Comparison of ENCODE assay signal across 18 cellular contexts in genomic region chr4:158999166-158999682, GRCh38.
DNase-seq lines count a peak whose midpoint lies in the region; ATAC-seq and TF ChIP-seq lines count a peak whose summit lies in the region.
"Had no signal": no experiment of that assay in that cellular context is flagged by ENCODE, and none has a peak within 500 bp of the region (broad histone marks: within the 10 kb centered on the region; RNA-seq: fewer than 3 reads in every experiment).

No MANE protein-coding gene starts in this region.

- H4K20me1 ChIP-seq in mammary epithelial cell (ENCODE audit: insufficient read depth, low read length), result no peaks in the 10 kb centered on the region
- H4K20me1 ChIP-seq: BLaER1 had no signal

- dilution Hi-C loops in mammary epithelial cell (cut with HindIII; ENCODE audit: low sequenced_read_pairs), result no loop called here

- H3K4me1 Mint-ChIP-seq in MCF 10A (ENCODE audit: insufficient read depth, unreplicated experiment), result peaks cover 28% of the 10 kb centered on the region
- H3K4me1 Mint-ChIP-seq: CD4-positive, alpha-beta memory T cell had no signal

- no peaks in the 10 kb centered on the region for H3K79me2 ChIP-seq in mammary epithelial cell (ENCODE audit: insufficient read depth, low read length)

- no peaks in the 10 kb centered on the region for H3K36me3 Mint-ChIP-seq in MCF 10A (ENCODE audit: insufficient read depth, unreplicated experiment)
- H3K36me3 Mint-ChIP-seq: CD4-positive, alpha-beta memory T cell had no signal

- H3K27ac Mint-ChIP-seq in MCF 10A (ENCODE audit: low read depth, unreplicated experiment), result peak overlapping the region; percentile 44
- H3K27ac Mint-ChIP-seq: CD4-positive, alpha-beta memory T cell had no signal

- no peak for DNase-seq in MCF 10A (ENCODE audit: unreplicated experiment)
- no peak for DNase-seq in mammary epithelial cell
- DNase-seq in NCI-H69 (lab: John Stamatoyannopoulos, UW), result peak; percentile 11
- DNase-seq in fibroblast of gingiva (ENCODE audit: low read depth), result peak; percentile 17
- DNase-seq in caudate nucleus (lab: John Stamatoyannopoulos, UW), result no peak
- no peak for DNase-seq in iPS-NIHi7 (ENCODE audit: extremely low spot score)
- DNase-seq: CD4-positive, alpha-beta memory T cell; GDM1; NCI-H2171; NCI-H446 treated with DMSO at 0.1 percent for 48 hours; NCI-H774; SHP77; T-helper 1 cell had no signal

- H2AFZ ChIP-seq in mammary epithelial cell (ENCODE audit: low read depth, low read length), result no peak overlapping the region
- H2AFZ ChIP-seq: GM23248 had no signal

- in situ Hi-C loops in mammary epithelial cell (cut with MboI; ENCODE audit: low sequenced_read_pairs in 2 of 2), result loop anchor here in 1 of 2 donors (10.0 kb wide), 1 partner anchor 106 kb away; the partner anchor contains the start of gene RAPGEF2

- H3K9me3 Mint-ChIP-seq in MCF 10A (ENCODE audit: unreplicated experiment), result no peaks in the 10 kb centered on the region
- H3K9me3 Mint-ChIP-seq: CD4-positive, alpha-beta memory T cell had no signal

- H3K9ac ChIP-seq in mammary epithelial cell (ENCODE audit: insufficient read depth, low read length), result no peak overlapping the region
- H3K9ac ChIP-seq: BLaER1, GM23248 had no signal

- BruUV-seq in MCF 10A (replicated peaks; lab: Mats Ljungman, UMichigan) (no TSS peak), mammary epithelial cell (replicated peaks; lab: Mats Ljungman, UMichigan) (no TSS peak)

- H3K9me3 ChIP-seq in mammary epithelial cell (replicated peaks; ENCODE audit: insufficient read depth, low read length), result no peaks in the 10 kb centered on the region
- H3K9me3 ChIP-seq: HAP-1 had no signal

- no peak overlapping the region for H3K4me2 ChIP-seq in mammary epithelial cell (ENCODE audit: insufficient read depth, low read depth, low read length)
- H3K4me2 ChIP-seq: BLaER1 had no signal

- no peak for TF ChIP-seq CTCF in MCF 10A (IDR thresholded peaks at IDR 0.05; ENCODE audit: unreplicated experiment)
- TF ChIP-seq CTCF in mammary epithelial cell (conservative IDR thresholded peaks at IDR 0.05 in 1 of 2, IDR thresholded peaks at IDR 0.05 in 1 of 2; ENCODE audit: extremely low read depth in 1 of 2, insufficient read depth in 1 of 2, low read depth in 1 of 2, low read length in 2 of 2), result no peak

- H3K27me3 Mint-ChIP-seq in MCF 10A (ENCODE audit: insufficient read depth, unreplicated experiment), result no peaks in the 10 kb centered on the region

- no peak overlapping the region for H3K4me3 Mint-ChIP-seq in MCF 10A (ENCODE audit: unreplicated experiment)
- H3K4me3 Mint-ChIP-seq: CD4-positive, alpha-beta memory T cell had no signal

- ATAC-seq in esophagus mucosa, result no peak

- H3K27me3 ChIP-seq in mammary epithelial cell (ENCODE audit: insufficient read depth, low read length), result no peaks in the 10 kb centered on the region
- H3K27me3 ChIP-seq: BLaER1 had no signal

- intact Hi-C loops in MCF 10A (cut with micrococcal nuclease), result loop anchor here (5.0 to 10.0 kb wide), 3 partner anchors 104 to 178 kb away; no protein-coding TSS in a partner anchor
- intact Hi-C loops in mammary epithelial cell (cut with micrococcal nuclease), result loop anchor here (10.0 kb wide), 1 partner anchor 176 kb away; no protein-coding TSS in a partner anchor

- no peak overlapping the region for H3K4me3 ChIP-seq in mammary epithelial cell (replicated peaks in 1 of 3; ENCODE audit: insufficient read depth in 1 of 3, low read depth in 2 of 3, low read length in 3 of 3)
- H3K4me3 ChIP-seq: BLaER1, GM23248, HAP-1, SK-N-MC had no signal

- CTCF ChIA-PET in MCF 10A (lab: Yijun Ruan, JAX) (interaction anchor here (0.6 to 1.4 kb wide), 2 partner anchors 131 to 204 kb away, joined by 3 read pairs; no protein-coding TSS in a partner anchor), mammary epithelial cell (lab: Charles Lee; ENCODE audit: low non-redundant PET) (interaction anchor here (0.6 kb wide), 1 partner anchor 455 kb away, joined by 14 read pairs; no protein-coding TSS in a partner anchor)

- peaks cover 31% of the 10 kb centered on the region for H3K4me1 ChIP-seq in mammary epithelial cell (ENCODE audit: insufficient read depth, low read length)
- H3K4me1 ChIP-seq: BLaER1 had no signal

- H3K36me3 ChIP-seq in mammary epithelial cell (ENCODE audit: insufficient read depth, low read length), result no peaks in the 10 kb centered on the region
- H3K36me3 ChIP-seq: BLaER1, HAP-1 had no signal

- H3K27ac ChIP-seq in mammary epithelial cell (ENCODE audit: insufficient read depth, low read depth, low read length) (no peak overlapping the region), caudate nucleus (ENCODE audit: low read depth, low read length) (no peak overlapping the region)
- H3K27ac ChIP-seq: BLaER1, GM23248, SK-N-MC had no signal

- POLR2A ChIA-PET in MCF 10A (lab: Yijun Ruan, JAX), result interaction anchor here (1.2 to 3.1 kb wide), 5 partner anchors 12 to 106 kb away, joined by 3 to 28 read pairs (median 6); no protein-coding TSS in a partner anchor

Comparison
In these comparisons a context has a peak if more than half of its experiments do, and no peak if none do; other contexts are left out.
1. DNase-seq: peak in NCI-H69 (single experiment) and fibroblast of gingiva (single experiment); none in MCF 10A (single experiment), mammary epithelial cell (single experiment), caudate nucleus (0 of 61) and iPS-NIHi7 (single experiment).